10 cellular contexts compared by ENCODE assay signal in the genomic region with DNA sequence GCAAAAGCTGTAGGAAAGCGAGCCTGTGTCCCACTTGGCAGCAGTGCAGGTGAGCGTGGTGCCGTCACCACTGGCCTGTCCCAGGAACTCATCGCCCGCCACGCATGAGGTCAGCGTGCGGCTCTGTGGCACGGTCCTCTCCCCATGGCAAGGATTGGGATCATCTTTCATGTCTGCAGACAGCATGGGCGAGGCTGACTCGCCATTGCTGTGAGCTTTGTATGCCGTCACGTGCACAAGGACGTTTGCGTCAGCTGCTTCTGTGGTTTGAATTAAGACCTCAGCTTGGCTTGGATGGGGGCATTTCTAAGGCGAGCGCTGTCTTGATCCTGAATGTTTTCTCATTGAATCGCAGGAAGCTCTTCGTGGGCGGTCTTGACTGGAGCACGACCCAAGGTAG. TPM values are rescaled to one million over a fixed set of nuclear protein-coding genes. Genes with fewer than 3 reads are reported as not detected.
A peak's percentile ranks its signal among the peaks of the same experiment; 100 is the strongest.
DNase-seq lines count a peak whose midpoint lies in the region; ATAC-seq and TF ChIP-seq lines count a peak whose summit lies in the region.
"Had no signal": no experiment of that assay in that cellular context is flagged by ENCODE, and none has a peak within 500 bp of the region (broad histone marks: within the 10 kb centered on the region; RNA-seq: fewer than 3 reads in every experiment).

No MANE protein-coding gene starts in this region.

- 62% methylated on average over 21 of the region's 21 CpGs for WGBS in prostate gland

- H3K27me3 ChIP-seq in prostate gland (replicated peaks; ENCODE audit: insufficient read depth) = no peaks in the 10 kb centered on the region
- H3K27me3 ChIP-seq: thyroid gland had no signal

- H3K36me3 ChIP-seq in prostate gland = peaks cover 0 to 7% of the 10 kb centered on the region in 2 donors

- no peaks in the 10 kb centered on the region for H3K9me3 Mint-ChIP-seq in activated CD4-positive, alpha-beta T cell treated with anti-CD3 and anti-CD28 coated beads, Interleukin-2, amount 10 ng/mL, durations not matched to agents 7 days and 5 days

- in situ Hi-C loops in GM13977 (cut with MboI; ENCODE audit: low pct_unique_long_range_greater_than_20kb, low sequenced_read_pairs, unreplicated experiment) = no loop called here

- H3K4me3 Mint-ChIP-seq in activated CD4-positive, alpha-beta T cell treated with anti-CD3 and anti-CD28 coated beads, Interleukin-2, amount 10 ng/mL, durations not matched to agents 7 days and 5 days = no peak overlapping the region

- no peak overlapping the region for H3K4me3 ChIP-seq in prostate gland

- H3K4me1 ChIP-seq in prostate gland (replicated peaks) = peaks cover 46% of the 10 kb centered on the region

- TF ChIP-seq POLR2A in prostate gland (IDR thresholded peaks at IDR 0.05) = no peak

- H3K36me3 Mint-ChIP-seq in activated CD4-positive, alpha-beta T cell treated with anti-CD3 and anti-CD28 coated beads, Interleukin-2, amount 10 ng/mL, durations not matched to agents 7 days and 5 days (ENCODE audit: low read depth) = peaks cover 23% of the 10 kb centered on the region

- CTCF ChIA-PET in activated CD4-positive, alpha-beta T cell treated with anti-CD3 and anti-CD28 coated beads, Interleukin-2, amount 10 ng/mL, durations not matched to agents 7 days and 5 days (lab: Charles Lee) = interaction anchor here (1.5 kb wide), 1 partner anchor 23 kb away, joined by 4 read pairs; no protein-coding TSS in a partner anchor

- H3K27ac ChIP-seq in epithelial cell of prostate (peak overlapping the region; percentile 87), prostate gland (peak overlapping the region; percentile 92 to 96)

- no peak for TF ChIP-seq CTCF in prostate gland (IDR thresholded peaks at IDR 0.05)
- TF ChIP-seq CTCF in GM13977 (IDR thresholded peaks at IDR 0.05; ENCODE audit: extremely low read depth, insufficient read depth, missing control alignments) = no peak

- H3K27ac Mint-ChIP-seq in activated CD4-positive, alpha-beta T cell treated with anti-CD3 and anti-CD28 coated beads, Interleukin-2, amount 10 ng/mL, durations not matched to agents 7 days and 5 days = no peak overlapping the region

- intact Hi-C loops in prostate gland (cut with DNase I) = no loop called here

- peak; percentile 20 for DNase-seq in MV-4-11 (lab: John Stamatoyannopoulos, UW)
- no peak for DNase-seq in epithelial cell of prostate (ENCODE audit: low read depth, low spot score)
- DNase-seq in prostate gland (ENCODE audit: low spot score) = no peak
- DNase-seq in GM13977 (ENCODE audit: low spot score) = no peak
- DNase-seq in activated CD4-positive, alpha-beta T cell treated with anti-CD3 and anti-CD28 coated beads, Interleukin-2, amount 10 ng/mL, durations not matched to agents 7 days and 5 days = no peak
- DNase-seq: KG1, NCI-H748 treated with DMSO at 0.1 percent for 48 hours, small intestine had no signal

- H3K4me1 Mint-ChIP-seq in activated CD4-positive, alpha-beta T cell treated with anti-CD3 and anti-CD28 coated beads, Interleukin-2, amount 10 ng/mL, durations not matched to agents 7 days and 5 days = peaks cover 17% of the 10 kb centered on the region

- ATAC-seq in esophagus mucosa = no peak

- H3K27me3 Mint-ChIP-seq in activated CD4-positive, alpha-beta T cell treated with anti-CD3 and anti-CD28 coated beads, Interleukin-2, amount 10 ng/mL, durations not matched to agents 7 days and 5 days = no peaks in the 10 kb centered on the region

- no peaks in the 10 kb centered on the region for H3K9me3 ChIP-seq in prostate gland
- H3K9me3 ChIP-seq: thyroid gland had no signal

- POLR2A ChIA-PET in activated CD4-positive, alpha-beta T cell treated with anti-CD3 and anti-CD28 coated beads, Interleukin-2, amount 10 ng/mL, durations not matched to agents 7 days and 5 days (lab: Charles Lee) = no interaction called here

RNA-seq across cellular contexts. Expression of gene DAZAP1, which starts 9.8 kb away (rescaled TPM):
- total RNA-seq in prostate gland = 10 to 100 TPM; 58.6 to 74.1 TPM
- 100 to 1,000 TPM; 235 to 241 TPM for total RNA-seq in activated CD4-positive, alpha-beta T cell treated with anti-CD3 and anti-CD28 coated beads, Interleukin-2, amount 10 ng/mL, durations not matched to agents 7 days and 5 days
- 91.6 TPM for total RNA-seq in esophagus mucosa

RNA-seq across cellular contexts. Expression of gene GAMT, which starts 15.8 kb away (rescaled TPM):
- 100 to 1,000 TPM; 100 to 183 TPM for total RNA-seq in prostate gland
- 10 to 100 TPM; 23.0 to 25.9 TPM for total RNA-seq in activated CD4-positive, alpha-beta T cell treated with anti-CD3 and anti-CD28 coated beads, Interleukin-2, amount 10 ng/mL, durations not matched to agents 7 days and 5 days
- total RNA-seq in esophagus mucosa = 19.2 TPM

RNA-seq across cellular contexts. Expression of gene RPS15, which starts 21.1 kb away (rescaled TPM):
- total RNA-seq in prostate gland = 1,000 to 10,000 TPM; 3,102 to 5,853 TPM
- 1,000 to 10,000 TPM; 1,158 to 1,387 TPM for total RNA-seq in activated CD4-positive, alpha-beta T cell treated with anti-CD3 and anti-CD28 coated beads, Interleukin-2, amount 10 ng/mL, durations not matched to agents 7 days and 5 days
- 1,167 TPM for total RNA-seq in esophagus mucosa

RNA-seq across cellular contexts. Expression of gene APC2, which starts 32.8 kb away (rescaled TPM):
- total RNA-seq in prostate gland (1 to 10 TPM in 1 of 2 donors, under 1 TPM in 1; 0.05 to 2.2 TPM), esophagus mucosa (0.48 TPM)
- under 1 TPM; 0.02 to 0.10 TPM for total RNA-seq in activated CD4-positive, alpha-beta T cell treated with anti-CD3 and anti-CD28 coated beads, Interleukin-2, amount 10 ng/mL, durations not matched to agents 7 days and 5 days

RNA-seq across cellular contexts. Expression of gene NDUFS7, which starts 33.4 kb away (rescaled TPM):
- total RNA-seq in prostate gland (100 to 1,000 TPM; 147 to 202 TPM), esophagus mucosa (120 TPM)
- total RNA-seq in activated CD4-positive, alpha-beta T cell treated with anti-CD3 and anti-CD28 coated beads, Interleukin-2, amount 10 ng/mL, durations not matched to agents 7 days and 5 days = 100 to 1,000 TPM in 1 of 2 experiments, 10 to 100 TPM in 1; 99.3 to 103 TPM
